9 cellular contexts compared by ENCODE assay signal in the genomic region with DNA sequence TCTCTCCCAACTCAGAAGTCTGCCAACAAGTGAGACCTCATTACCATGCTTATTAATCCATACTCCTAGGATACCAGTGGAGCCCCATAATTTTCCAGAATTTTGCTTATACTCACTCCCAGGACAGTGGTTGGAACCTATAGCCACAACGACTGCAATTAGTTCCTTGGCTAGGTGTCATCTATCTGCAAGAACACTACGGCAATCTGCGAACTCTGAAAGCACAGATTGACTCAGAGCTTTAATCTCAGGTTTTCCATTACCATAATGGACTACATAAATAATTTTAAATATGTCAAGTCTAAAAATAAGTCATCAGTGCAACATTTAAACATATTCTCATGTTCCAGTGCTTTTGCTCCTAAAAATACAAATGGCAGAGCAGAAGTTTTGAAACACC.
"Had no signal": no experiment of that assay in that cellular context is flagged by ENCODE, and none has a peak within 500 bp of the region (broad histone marks: within the 10 kb centered on the region; RNA-seq: fewer than 3 reads in every experiment).

No MANE protein-coding gene starts in this region.

- DNase-seq: GM23248, GOT3, H7, HFFc6 had no signal

- ATAC-seq: HCT116, HepG2 had no signal

- H3K27me3 Mint-ChIP-seq: IgD-negative memory B cell had no signal

- H3K4me1 ChIP-seq: HAP-1 had no signal

- H3K4me3 ChIP-seq: GM23248, HAP-1 had no signal

- H3K9me3 Mint-ChIP-seq: HFFc6, IgD-negative memory B cell had no signal

- H3K9me3 ChIP-seq: HAP-1 had no signal

- H3K27ac Mint-ChIP-seq: HFFc6, IgD-negative memory B cell had no signal

- H3K27ac ChIP-seq: GM23248, HL-60 had no signal

- H3K4me3 Mint-ChIP-seq: HFFc6, IgD-negative memory B cell had no signal
